ENCODE assay signal across 27 cellular contexts in the genomic region with DNA sequence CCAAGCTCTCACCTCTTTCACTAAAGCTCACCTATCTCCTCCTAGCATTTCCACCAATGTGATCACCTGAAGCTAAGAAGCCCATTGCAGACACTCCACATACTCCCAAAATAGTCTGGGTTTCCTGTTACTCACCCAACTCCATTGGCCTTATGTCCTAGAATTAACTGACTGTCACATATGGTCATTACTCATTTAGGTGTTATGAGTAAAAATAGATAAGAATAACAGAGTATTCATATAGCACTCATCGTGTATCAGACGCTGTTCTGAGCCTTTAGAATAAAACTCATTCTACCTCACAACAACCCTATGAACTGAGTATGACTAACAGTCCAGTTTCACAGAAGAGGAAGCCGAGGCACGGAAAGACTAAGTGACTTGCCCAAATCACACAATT.
"Had no signal": no experiment of that assay in that cellular context is flagged by ENCODE, and none has a peak within 500 bp of the region (broad histone marks: within the 10 kb centered on the region; RNA-seq: fewer than 3 reads in every experiment).

No MANE protein-coding gene starts in this region.

- DNase-seq: activated CD4-positive, alpha-beta T cell treated with anti-CD3 and anti-CD28 coated beads, Interleukin-2, amount 50 U/mL, for 1 hour; activated CD4-positive, CD25-positive, alpha-beta regulatory T cell treated with anti-CD3 and anti-CD28 coated beads, Interleukin-2, amount 50 U/mL, for 72 hours; activated CD8-positive, alpha-beta T cell treated with anti-CD3 and anti-CD28 coated beads, Interleukin-2, amount 10 ng/mL, durations not matched to agents 7 days and 5 days; activated gamma-delta T cell treated with Interleukin-2 at 50 U/mL for 16 hours; activated T-cell treated with anti-CD3 and anti-CD28 coated beads for 4 hours; colonic mucosa; effector CD8-positive, alpha-beta T cell; islet precursor cell; left cardiac atrium; left ventricle myocardium superior; naive B cell; nucleus accumbens; right cardiac atrium; stimulated activated CD4-positive, alpha-beta T cell treated with anti-CD3 and anti-CD28 coated beads, Interleukin-2, amount 100 ng/mL, for 48 hours; stimulated activated naive CD4-positive, alpha-beta T cell treated with Interleukin-2 at 50 U/mL for 16 hours; SW 1271; T-helper 17 cell; T1000; testis; transverse colon had no signal

- ATAC-seq: activated CD8-positive, alpha-beta T cell treated with anti-CD3 and anti-CD28 coated beads, Interleukin-2, amount 10 ng/mL, durations not matched to agents 7 days and 5 days; gastroesophageal sphincter; left cardiac atrium; left ventricle myocardium superior; right cardiac atrium; T-helper 17 cell had no signal

- H3K4me3 ChIP-seq: colonic mucosa, gastroesophageal sphincter, hepatocyte, SK-N-MC, testis, transverse colon had no signal

- H3K4me3 Mint-ChIP-seq: activated CD8-positive, alpha-beta T cell treated with anti-CD3 and anti-CD28 coated beads, Interleukin-2, amount 10 ng/mL, durations not matched to agents 7 days and 5 days; activated naive CD4-positive, alpha-beta T cell treated with anti-CD3 and anti-CD28 coated beads, Interleukin-2, amount 50 U/mL, for 24 hours; activated T-helper 1 cell treated with anti-CD3 and anti-CD28 coated beads, Interleukin-12 subunit alpha, Interleukin-12 subunit beta, Interleukin-2, Interleukin-4 antibody, amounts not matched to agents 30 ng/mL and 10 ng/mL and 1 ng/mL, durations not matched to agents 14 hours and 24 hours and 36 hours; naive B cell; neural crest cell; T-helper 17 cell had no signal

- H3K9me3 Mint-ChIP-seq: activated naive CD4-positive, alpha-beta T cell treated with anti-CD3 and anti-CD28 coated beads, Interleukin-2, amount 50 U/mL, for 24 hours; activated T-helper 1 cell treated with anti-CD3 and anti-CD28 coated beads, Interleukin-12 subunit alpha, Interleukin-12 subunit beta, Interleukin-2, Interleukin-4 antibody, amounts not matched to agents 30 ng/mL and 10 ng/mL and 1 ng/mL, durations not matched to agents 14 hours and 24 hours and 36 hours; naive B cell; neural crest cell had no signal

- H3K4me1 Mint-ChIP-seq: activated naive CD4-positive, alpha-beta T cell treated with anti-CD3 and anti-CD28 coated beads, Interleukin-2, amount 50 U/mL, for 24 hours; naive B cell; T-helper 17 cell had no signal

- H3K27ac Mint-ChIP-seq: activated CD8-positive, alpha-beta T cell treated with anti-CD3 and anti-CD28 coated beads, Interleukin-2, amount 10 ng/mL, durations not matched to agents 7 days and 5 days; activated naive CD4-positive, alpha-beta T cell treated with anti-CD3 and anti-CD28 coated beads, Interleukin-2, amount 50 U/mL, for 24 hours; activated T-helper 1 cell treated with anti-CD3 and anti-CD28 coated beads, Interleukin-12 subunit alpha, Interleukin-12 subunit beta, Interleukin-2, Interleukin-4 antibody, amounts not matched to agents 30 ng/mL and 10 ng/mL and 1 ng/mL, durations not matched to agents 14 hours and 24 hours and 36 hours; naive B cell; T-helper 17 cell had no signal

- H3K36me3 Mint-ChIP-seq: activated naive CD4-positive, alpha-beta T cell treated with anti-CD3 and anti-CD28 coated beads, Interleukin-2, amount 50 U/mL, for 24 hours; naive B cell had no signal

- H3K27ac ChIP-seq: colonic mucosa, epithelial cell of prostate, gastroesophageal sphincter, hepatocyte, SK-N-MC, testis, transverse colon had no signal
